9 cellular contexts compared by ENCODE assay signal in the genomic region with DNA sequence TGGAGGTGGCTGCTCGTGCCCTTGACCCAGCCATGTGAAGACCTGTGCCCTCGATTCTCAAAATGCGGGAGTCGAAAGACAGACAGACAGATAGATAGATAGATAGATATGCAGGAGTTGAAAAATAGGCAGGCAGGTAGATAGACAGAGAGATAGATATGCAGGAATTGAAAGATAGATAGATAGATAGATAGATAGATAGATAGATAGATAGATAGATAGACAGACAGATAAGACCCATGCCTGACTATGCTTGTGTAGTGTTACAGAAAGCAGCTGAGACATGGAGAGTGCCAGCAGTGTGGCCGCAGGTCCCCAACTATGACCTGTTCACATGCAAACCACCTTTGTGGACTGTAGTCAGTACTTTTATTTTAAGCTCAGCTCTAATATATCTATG.
"Had no signal": no experiment of that assay in that cellular context is flagged by ENCODE, and none has a peak within 500 bp of the region (broad histone marks: within the 10 kb centered on the region; RNA-seq: fewer than 3 reads in every experiment).

No MANE protein-coding gene starts in this region.

- H3K36me3 ChIP-seq: HAP-1 had no signal

- H3K4me1 ChIP-seq: HAP-1 had no signal

- H3K9ac ChIP-seq: GM23248 had no signal

- H3K4me3 ChIP-seq: GM23248, HAP-1 had no signal

- FAIRE-seq: HTR-8/SVneo had no signal

- H2AFZ ChIP-seq: GM23248 had no signal

- ATAC-seq: HCT116 had no signal

- H3K9me3 ChIP-seq: HAP-1 had no signal

- H3K27ac ChIP-seq: GM23248 had no signal

- DNase-seq: GM23248, GOT3, H7, HFFc6, IMR-90, KBM-7 had no signal
